In the genomic region with DNA sequence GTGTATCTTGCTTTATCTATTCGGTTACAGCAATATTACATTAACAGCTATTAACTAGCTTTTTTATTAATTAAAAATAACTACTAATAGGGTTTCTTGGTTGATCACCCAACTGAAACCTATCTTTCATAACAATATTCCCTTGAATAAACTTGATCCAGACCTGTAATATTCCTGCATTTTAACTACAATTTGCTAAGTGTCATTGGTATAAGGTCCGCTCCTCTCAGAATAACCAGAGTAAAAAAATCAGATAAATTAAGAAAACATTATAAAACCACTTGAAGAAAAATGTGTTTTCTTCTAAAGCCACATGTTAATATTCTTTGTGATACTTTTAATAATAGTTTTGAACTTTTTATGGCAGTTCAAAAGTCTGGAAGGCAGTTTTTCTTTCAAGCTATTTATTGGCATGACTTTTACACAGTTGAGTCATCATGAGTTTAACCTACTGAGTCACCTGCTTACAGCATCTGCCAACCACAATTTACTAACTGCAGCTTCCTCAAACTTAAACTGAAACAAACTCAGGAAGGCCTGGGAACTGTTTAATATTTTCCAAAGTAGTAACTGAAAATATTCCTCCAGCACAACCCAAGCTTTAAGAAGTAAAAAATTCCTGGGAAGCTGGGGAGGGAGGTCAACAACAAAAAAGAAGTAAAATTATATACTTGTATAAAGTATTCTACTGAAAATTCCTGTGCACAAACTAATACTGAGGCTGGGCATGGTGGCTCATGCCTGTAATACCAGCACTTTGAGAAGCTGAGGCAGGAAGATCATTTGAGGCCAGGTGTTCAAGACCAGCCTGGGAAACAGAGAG, we compare ENCODE assay signal across 8 cellular contexts.
DNase-seq lines count a peak whose midpoint lies in the region; ATAC-seq and TF ChIP-seq lines count a peak whose summit lies in the region.

No MANE protein-coding gene starts in this region.

- intact Hi-C loops in Calu3 (cut with micrococcal nuclease; ENCODE audit: unreplicated experiment), result loop anchor here (2.0 kb wide), 1 partner anchor 30 kb away; no protein-coding TSS in a partner anchor

- H3K27ac Mint-ChIP-seq in Calu3 (ENCODE audit: unreplicated experiment) (peak overlapping the region; percentile 60), GM23338 (no peak overlapping the region)
- peak overlapping the region; percentile 74 for H3K27ac Mint-ChIP-seq in T-helper 1 cell treated with Interleukin-12 subunit alpha and Interleukin-12 subunit beta and Interleukin-4 antibody, amounts not matched to agents 30 μg/mL and 1 μg/mL, for 36 hours

- H3K4me1 Mint-ChIP-seq in Calu3 (ENCODE audit: low read depth, unreplicated experiment) (peaks cover 30% of the 10 kb centered on the region), GM23338 (peaks cover 25% of the 10 kb centered on the region)
- H3K4me1 Mint-ChIP-seq in T-helper 1 cell treated with Interleukin-12 subunit alpha and Interleukin-12 subunit beta and Interleukin-4 antibody, amounts not matched to agents 30 μg/mL and 1 μg/mL, for 36 hours (ENCODE audit: low read depth), result peaks cover 45% of the 10 kb centered on the region

- H3K79me2 ChIP-seq in GM23338 (replicated peaks; ENCODE audit: insufficient read depth), result peaks cover 100% of the 10 kb centered on the region

- H4K20me1 ChIP-seq in GM23338 (replicated peaks; ENCODE audit: insufficient read depth), result peaks cover 93% of the 10 kb centered on the region

- no peak for TF ChIP-seq CTCF in Calu3 (IDR thresholded peaks at IDR 0.05; ENCODE audit: unreplicated experiment)
- no peak for TF ChIP-seq CTCF in fibroblast of villous mesenchyme (IDR thresholded peaks at IDR 0.05; ENCODE audit: insufficient read depth, low read depth, low read length)
- no peak for TF ChIP-seq CTCF in GM23338 (conservative IDR thresholded peaks at IDR 0.05; ENCODE audit: low read depth in 2 of 2)

- CTCF ChIA-PET in Calu3 (lab: Charles Lee), result interaction anchor here (0.6 to 2.1 kb wide), 10 partner anchors 11 to 484 kb away, joined by 3 to 11 read pairs (median 3); a partner anchor contains a TSS

- no peaks in the 10 kb centered on the region for H3K27me3 Mint-ChIP-seq in Calu3 (ENCODE audit: unreplicated experiment)
- no peaks in the 10 kb centered on the region for H3K27me3 Mint-ChIP-seq in T-helper 1 cell treated with Interleukin-12 subunit alpha and Interleukin-12 subunit beta and Interleukin-4 antibody, amounts not matched to agents 30 μg/mL and 1 μg/mL, for 36 hours (ENCODE audit: low read depth)
- H3K27me3 Mint-ChIP-seq in GM23338 (ENCODE audit: insufficient read depth, low read depth, poor library complexity), result no peaks in the 10 kb centered on the region

- no peak overlapping the region for H3K4me3 Mint-ChIP-seq in Calu3 (ENCODE audit: low read depth, unreplicated experiment)
- H3K4me3 Mint-ChIP-seq in T-helper 1 cell treated with Interleukin-12 subunit alpha and Interleukin-12 subunit beta and Interleukin-4 antibody, amounts not matched to agents 30 μg/mL and 1 μg/mL, for 36 hours, result peak overlapping the region; percentile 31
- no peak overlapping the region for H3K4me3 Mint-ChIP-seq in GM23338

- H3K36me3 Mint-ChIP-seq in Calu3 (ENCODE audit: insufficient read depth, unreplicated experiment) (peaks cover 16% of the 10 kb centered on the region), GM23338 (ENCODE audit: low read depth) (peaks cover under 1% of the 10 kb centered on the region; the same call in 2 of the 3 replicates)
- H3K36me3 Mint-ChIP-seq in T-helper 1 cell treated with Interleukin-12 subunit alpha and Interleukin-12 subunit beta and Interleukin-4 antibody, amounts not matched to agents 30 μg/mL and 1 μg/mL, for 36 hours (ENCODE audit: low read depth), result peaks cover 6% of the 10 kb centered on the region

- no peaks in the 10 kb centered on the region for H3F3A ChIP-seq in GM23338 (replicated peaks; ENCODE audit: low read depth)

- H3K27ac ChIP-seq in GM23338 (ENCODE audit: low read depth), result no peak overlapping the region

- no peaks in the 10 kb centered on the region for H3K27me3 ChIP-seq in GM23338 (ENCODE audit: insufficient read depth)

- ATAC-seq in GM19455 (IDR thresholded peaks at IDR 0.05; ENCODE audit: unreplicated experiment), result peak; percentile 83
- ATAC-seq in HG03520 (IDR thresholded peaks at IDR 0.05; ENCODE audit: unreplicated experiment), result peak; percentile 87
- ATAC-seq in GM23338, result no peak

- peaks cover 18% of the 10 kb centered on the region for H3K4me1 ChIP-seq in GM23338 (ENCODE audit: insufficient read depth)

- no peak overlapping the region for H3K4me2 ChIP-seq in GM23338

- H2AFZ ChIP-seq in GM23338, result no peak overlapping the region

- H3K36me3 ChIP-seq in GM23338 (ENCODE audit: insufficient read depth), result no peaks in the 10 kb centered on the region

- H3K9me3 Mint-ChIP-seq in Calu3 (ENCODE audit: low read depth, unreplicated experiment) (no peaks in the 10 kb centered on the region), GM23338 (no peaks in the 10 kb centered on the region)
- H3K9me3 Mint-ChIP-seq in T-helper 1 cell treated with Interleukin-12 subunit alpha and Interleukin-12 subunit beta and Interleukin-4 antibody, amounts not matched to agents 30 μg/mL and 1 μg/mL, for 36 hours, result no peaks in the 10 kb centered on the region

- DNase-seq in Calu3 (peak; percentile 39), fibroblast of villous mesenchyme (ENCODE audit: low read depth) (peak; percentile 97), skeletal muscle cell (ENCODE audit: low read depth) (peak; percentile 81), inferior parietal cortex (ENCODE audit: extremely low spot score) (no peak), GM23338 (ENCODE audit: low spot score) (no peak)

- no peaks in the 10 kb centered on the region for H3K9me2 ChIP-seq in GM23338 (ENCODE audit: insufficient read depth)

- H3K4me3 ChIP-seq in fibroblast of villous mesenchyme (ENCODE audit: low read depth, low read length) (no peak overlapping the region), skeletal muscle cell (ENCODE audit: low read depth, low read length) (no peak overlapping the region), GM23338 (no peak overlapping the region)

- BruUV-seq in Calu3 (replicated peaks; lab: Mats Ljungman, UMichigan), result no TSS peak

TF ChIP-seq in GM23338, 12 proteins besides CTCF, POLR2A, EP300 and RAD21:
- no peak for TF ChIP-seq ZNF331 (CRISPR knock-in tag; IDR thresholded peaks at IDR 0.05; ENCODE audit: low read depth)
- TF ChIP-seq STAT1 (IDR thresholded peaks at IDR 0.05; ENCODE audit: unreplicated experiment), result no peak
- TF ChIP-seq EZH2phosphoT487 (IDR thresholded peaks at IDR 0.05; ENCODE audit: unreplicated experiment), result no peak
- TF ChIP-seq POLR2AphosphoS5 (IDR thresholded peaks at IDR 0.05; ENCODE audit: low read depth), result no peak
- TF ChIP-seq, protein P1, sequence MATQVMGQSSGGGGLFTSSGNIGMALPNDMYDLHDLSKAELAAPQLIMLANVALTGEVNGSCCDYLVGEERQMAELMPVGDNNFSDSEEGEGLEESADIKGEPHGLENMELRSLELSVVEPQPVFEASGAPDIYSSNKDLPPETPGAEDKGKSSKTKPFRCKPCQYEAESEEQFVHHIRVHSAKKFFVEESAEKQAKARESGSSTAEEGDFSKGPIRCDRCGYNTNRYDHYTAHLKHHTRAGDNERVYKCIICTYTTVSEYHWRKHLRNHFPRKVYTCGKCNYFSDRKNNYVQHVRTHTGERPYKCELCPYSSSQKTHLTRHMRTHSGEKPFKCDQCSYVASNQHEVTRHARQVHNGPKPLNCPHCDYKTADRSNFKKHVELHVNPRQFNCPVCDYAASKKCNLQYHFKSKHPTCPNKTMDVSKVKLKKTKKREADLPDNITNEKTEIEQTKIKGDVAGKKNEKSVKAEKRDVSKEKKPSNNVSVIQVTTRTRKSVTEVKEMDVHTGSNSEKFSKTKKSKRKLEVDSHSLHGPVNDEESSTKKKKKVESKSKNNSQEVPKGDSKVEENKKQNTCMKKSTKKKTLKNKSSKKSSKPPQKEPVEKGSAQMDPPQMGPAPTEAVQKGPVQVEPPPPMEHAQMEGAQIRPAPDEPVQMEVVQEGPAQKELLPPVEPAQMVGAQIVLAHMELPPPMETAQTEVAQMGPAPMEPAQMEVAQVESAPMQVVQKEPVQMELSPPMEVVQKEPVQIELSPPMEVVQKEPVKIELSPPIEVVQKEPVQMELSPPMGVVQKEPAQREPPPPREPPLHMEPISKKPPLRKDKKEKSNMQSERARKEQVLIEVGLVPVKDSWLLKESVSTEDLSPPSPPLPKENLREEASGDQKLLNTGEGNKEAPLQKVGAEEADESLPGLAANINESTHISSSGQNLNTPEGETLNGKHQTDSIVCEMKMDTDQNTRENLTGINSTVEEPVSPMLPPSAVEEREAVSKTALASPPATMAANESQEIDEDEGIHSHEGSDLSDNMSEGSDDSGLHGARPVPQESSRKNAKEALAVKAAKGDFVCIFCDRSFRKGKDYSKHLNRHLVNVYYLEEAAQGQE (IDR thresholded peaks at IDR 0.05; ENCODE audit: unreplicated experiment), result no peak
- TF ChIP-seq JUNB (IDR thresholded peaks at IDR 0.05; ENCODE audit: unreplicated experiment), result no peak

Comparison
In these comparisons a context has a peak if more than half of its experiments do, and no peak if none do; other contexts are left out.
1. DNase-seq: peak in Calu3 (single experiment), fibroblast of villous mesenchyme (single experiment) and skeletal muscle cell (single experiment); none in inferior parietal cortex (single experiment) and GM23338 (single experiment).